11 cellular contexts compared by ENCODE assay signal in genomic region chr15:75008249-75009017, GRCh38. TPM values are rescaled to one million over a fixed set of nuclear protein-coding genes. Genes with fewer than 3 reads are reported as not detected.
DNase-seq lines count a peak whose midpoint lies in the region; ATAC-seq, FAIRE-seq and TF ChIP-seq lines count a peak whose summit lies in the region.
"Had no signal": no experiment of that assay in that cellular context is flagged by ENCODE, and none has a peak within 500 bp of the region (broad histone marks: within the 10 kb centered on the region; RNA-seq: fewer than 3 reads in every experiment).

No MANE protein-coding gene starts in this region.

- peak overlapping the region; percentile 32; the same call in 1 of the 2 replicates for H3K9ac ChIP-seq in OCI-LY3 (ENCODE audit: low read length)
- no peak overlapping the region for H3K9ac ChIP-seq in kidney (ENCODE audit: low read length in 2 of 2)

- H3K79me2 ChIP-seq in OCI-LY3 (ENCODE audit: low read length): no peaks in the 10 kb centered on the region

- H3K27me3 ChIP-seq in OCI-LY3 (ENCODE audit: low read depth, low read length) (0 out of 2 replicates have a peak, but pooled peaks cover 5% of the 10 kb centered on the region), dorsolateral prefrontal cortex (no peaks in the 10 kb centered on the region)

- H4K20me1 ChIP-seq in OCI-LY3 (ENCODE audit: insufficient read depth, low read length): no peaks in the 10 kb centered on the region

- H3K27ac ChIP-seq in OCI-LY3 (ENCODE audit: low read length) (peak overlapping the region; percentile 67), kidney (ENCODE audit: low read depth in 2 of 2, low read length in 2 of 2) (no peak overlapping the region), dorsolateral prefrontal cortex (peak overlapping the region in 21 of 59 donors; percentile 5 to 67 (median 27))

- DNase-seq in GM12865 (ENCODE audit: low read depth) (peak; percentile 58), amygdala (lab: John Stamatoyannopoulos, UW) (no peak), kidney (no peak), cerebellar nuclear complex (lab: John Stamatoyannopoulos, UW) (no peak), dorsolateral prefrontal cortex (no peak)
- DNase-seq: endodermal cell, NCI-H1694 treated with DMSO at 0.1 percent for 48 hours had no signal

- ATAC-seq in GM19455 (IDR thresholded peaks at IDR 0.05; ENCODE audit: unreplicated experiment) (peak; percentile 26), HG03095 (IDR thresholded peaks at IDR 0.05; ENCODE audit: unreplicated experiment) (peak; percentile 33)
- ATAC-seq: GM23338 had no signal

- H3K4me3 ChIP-seq in GM12865 (ENCODE audit: low read depth, low read length): peak overlapping the region; percentile 61
- H3K4me3 ChIP-seq in OCI-LY3 (ENCODE audit: low read length): peak overlapping the region; percentile 65
- no peak overlapping the region for H3K4me3 ChIP-seq in kidney (ENCODE audit: low read length in 2 of 2)
- peak overlapping the region in 7 of 59 donors; percentile 3 to 22 (median 9) for H3K4me3 ChIP-seq in dorsolateral prefrontal cortex
- H3K4me3 ChIP-seq: GM23338 had no signal

- intact Hi-C loops in kidney (cut with DNase I): no loop called here
- intact Hi-C loops in dorsolateral prefrontal cortex (cut with DNase I): no loop called here

- H3K9me3 ChIP-seq in OCI-LY3 (ENCODE audit: insufficient read depth, low read length) (no peaks in the 10 kb centered on the region), kidney (ENCODE audit: control insufficient read depth in 1 of 2, low read length in 2 of 2) (no peaks in the 10 kb centered on the region)

- no peak for TF ChIP-seq CTCF in GM12865 (IDR thresholded peaks at IDR 0.05; ENCODE audit: insufficient read depth, low read depth, low read length, missing control alignments)
- no peak for TF ChIP-seq CTCF in OCI-LY3 (IDR thresholded peaks at IDR 0.05; ENCODE audit: low read depth, low read length)
- TF ChIP-seq CTCF in kidney (IDR thresholded peaks at IDR 0.05; ENCODE audit: borderline replicate concordance, extremely low read depth, insufficient read depth): no peak
- TF ChIP-seq CTCF in dorsolateral prefrontal cortex (IDR thresholded peaks at IDR 0.05 in 54 of 56, conservative IDR thresholded peaks at IDR 0.05 in 2 of 56; ENCODE audit: low read depth in 1 of 56, partially characterized antibody in 56 of 56): no peak

- peaks cover 36% of the 10 kb centered on the region for H3K4me1 ChIP-seq in OCI-LY3 (ENCODE audit: low read length)
- H3K4me1 ChIP-seq in kidney (ENCODE audit: control insufficient read depth in 1 of 2, insufficient read depth in 1 of 2, low read depth in 1 of 2, low read length in 2 of 2): no peaks in the 10 kb centered on the region

- no peak overlapping the region for H2AFZ ChIP-seq in OCI-LY3 (ENCODE audit: low read depth, low read length)
- H2AFZ ChIP-seq: GM23338 had no signal

- H3K4me2 ChIP-seq in OCI-LY3 (ENCODE audit: low read length): peak overlapping the region; percentile 78
- H3K4me2 ChIP-seq: GM23338 had no signal

- no peak for FAIRE-seq in kidney (lab: Jason Lieb, UNC)

- no peaks in the 10 kb centered on the region for H3K36me3 ChIP-seq in OCI-LY3 (replicated peaks; ENCODE audit: low read depth, low read length)
- H3K36me3 ChIP-seq in kidney (ENCODE audit: control insufficient read depth in 1 of 2, insufficient read depth in 2 of 2, low read length in 2 of 2): no peaks in the 10 kb centered on the region

RNA-seq across cellular contexts. Expression of gene SCAMP5, which starts 13.1 kb away (rescaled TPM):
- 13.4 TPM for total RNA-seq in kidney
- 29.5 TPM for polyA plus RNA-seq in kidney (ENCODE audit: insufficient read depth, low read depth, low replicate concordance)
- 100 to 1,000 TPM; 158 to 432 (median 337) TPM for total RNA-seq in dorsolateral prefrontal cortex

RNA-seq across cellular contexts. Expression of gene PPCDC, which starts 15.0 kb away (rescaled TPM):
- total RNA-seq in kidney (16.3 TPM), dorsolateral prefrontal cortex (10 to 100 TPM in 59 of 120 experiments, 1 to 10 TPM in 61; 3.9 to 23.6 (median 9.9) TPM)
- 25.3 TPM for polyA plus RNA-seq in kidney (ENCODE audit: insufficient read depth, low read depth, low replicate concordance)

RNA-seq across cellular contexts. Expression of gene RPP25, which starts 51.9 kb away (rescaled TPM):
- 7.2 TPM for total RNA-seq in kidney
- polyA plus RNA-seq in kidney (ENCODE audit: insufficient read depth, low read depth, low replicate concordance): 7.3 TPM
- 10 to 100 TPM in 37 of 120 experiments, 1 to 10 TPM in 83; 5.0 to 16.7 (median 8.5) TPM for total RNA-seq in dorsolateral prefrontal cortex

Comparison
In these comparisons a context has a peak if more than half of its experiments do, and no peak if none do; other contexts are left out.
1. H3K4me3 ChIP-seq: peak in GM12865 (single experiment) and OCI-LY3 (single experiment); none in kidney (0 of 2).
2. RNA of gene SCAMP5, which starts 13.1 kb away (total RNA-seq): 158 to 432 TPM in dorsolateral prefrontal cortex; 13.4 TPM in kidney (single experiment); every median in the first group is over 10 times any median in the second.